10 cellular contexts compared by ENCODE assay signal in genomic region chr6:44704240-44705150, GRCh38.
DNase-seq lines count a peak whose midpoint lies in the region; ATAC-seq and TF ChIP-seq lines count a peak whose summit lies in the region.
"Had no signal": no experiment of that assay in that cellular context is flagged by ENCODE, and none has a peak within 500 bp of the region (broad histone marks: within the 10 kb centered on the region; RNA-seq: fewer than 3 reads in every experiment).

No MANE protein-coding gene starts in this region.

- peak overlapping the region; percentile 1 for H3K4me3 Mint-ChIP-seq in activated CD4-positive, alpha-beta T cell treated with anti-CD3 and anti-CD28 coated beads, Interleukin-2, amount 10 ng/mL, durations not matched to agents 24 days and 14 days

- no peaks in the 10 kb centered on the region for H3K27me3 ChIP-seq in SJCRH30
- H3K27me3 ChIP-seq in right cardiac atrium (ENCODE audit: control insufficient read depth, insufficient read depth) = no peaks in the 10 kb centered on the region
- H3K27me3 ChIP-seq: brain microvascular endothelial cell had no signal

- H3K36me3 Mint-ChIP-seq in activated CD4-positive, alpha-beta T cell treated with anti-CD3 and anti-CD28 coated beads, Interleukin-2, amount 10 ng/mL, durations not matched to agents 24 days and 14 days (ENCODE audit: low read depth) = peaks cover 7% of the 10 kb centered on the region

- no peak overlapping the region for H3K27ac ChIP-seq in SJCRH30
- no peak overlapping the region for H3K27ac ChIP-seq in right cardiac atrium (ENCODE audit: low read length)
- H3K27ac ChIP-seq: brain microvascular endothelial cell had no signal

- H3K27me3 Mint-ChIP-seq in activated CD4-positive, alpha-beta T cell treated with anti-CD3 and anti-CD28 coated beads, Interleukin-2, amount 10 ng/mL, durations not matched to agents 24 days and 14 days = no peaks in the 10 kb centered on the region

- no peaks in the 10 kb centered on the region for H3K36me3 ChIP-seq in SJCRH30
- H3K36me3 ChIP-seq: brain microvascular endothelial cell had no signal

- intact Hi-C loops in activated CD4-positive, alpha-beta T cell treated with anti-CD3 and anti-CD28 coated beads, Interleukin-2, amount 10 ng/mL, durations not matched to agents 24 days and 14 days (cut with micrococcal nuclease) = loop anchor here (2.0 kb wide), 1 partner anchor 716 kb away; no protein-coding TSS in a partner anchor
- intact Hi-C loops in right cardiac atrium (cut with DNase I) = no loop called here

- H3K9me3 ChIP-seq in SJCRH30 (replicated peaks) (0 out of 2 replicates have a peak, but pooled peaks cover 1% of the 10 kb centered on the region), right cardiac atrium (ENCODE audit: control insufficient read depth, low read length) (no peaks in the 10 kb centered on the region)

- H3K9me3 Mint-ChIP-seq in activated CD4-positive, alpha-beta T cell treated with anti-CD3 and anti-CD28 coated beads, Interleukin-2, amount 10 ng/mL, durations not matched to agents 24 days and 14 days = peaks cover 13% of the 10 kb centered on the region

- no peak for TF ChIP-seq CTCF in foreskin fibroblast (IDR thresholded peaks at IDR 0.05; ENCODE audit: low read depth, low read length)

- DNase-seq in activated CD4-positive, alpha-beta T cell treated with anti-CD3 and anti-CD28 coated beads, Interleukin-2, amount 10 ng/mL, durations not matched to agents 24 days and 14 days = peak; percentile 77
- peak; percentile 26 for DNase-seq in stimulated activated CD4-positive, alpha-beta T cell treated with anti-CD3 and anti-CD28 coated beads, Interleukin-1b, Interleukin-23, amount 100 ng/mL, for 48 hours
- DNase-seq in SJCRH30 (no peak), foreskin fibroblast (no peak), right cardiac atrium (no peak), NCI-H345 (lab: John Stamatoyannopoulos, UW) (no peak)
- DNase-seq: brain microvascular endothelial cell, NCI-H2171 treated with DMSO at 0.1 percent for 48 hours had no signal

- peaks cover 26% of the 10 kb centered on the region for H3K4me1 Mint-ChIP-seq in activated CD4-positive, alpha-beta T cell treated with anti-CD3 and anti-CD28 coated beads, Interleukin-2, amount 10 ng/mL, durations not matched to agents 24 days and 14 days

- H3K4me1 ChIP-seq in SJCRH30 (peaks cover 23% of the 10 kb centered on the region), right cardiac atrium (ENCODE audit: control insufficient read depth, insufficient read depth, low read length) (no peaks in the 10 kb centered on the region)

- H3K4me3 ChIP-seq in SJCRH30 (no peak overlapping the region), foreskin fibroblast (ENCODE audit: low read depth in 1 of 2, low read length in 2 of 2) (no peak overlapping the region), right cardiac atrium (ENCODE audit: low read length) (no peak overlapping the region)

- 90% methylated on average over 15 of the region's 15 CpGs for WGBS in right cardiac atrium

- H3K27ac Mint-ChIP-seq in activated CD4-positive, alpha-beta T cell treated with anti-CD3 and anti-CD28 coated beads, Interleukin-2, amount 10 ng/mL, durations not matched to agents 24 days and 14 days = peak overlapping the region; percentile 85

- ATAC-seq in GM18868 (IDR thresholded peaks at IDR 0.05; ENCODE audit: unreplicated experiment) = peak; percentile 68
- ATAC-seq in HG02642 (IDR thresholded peaks at IDR 0.05; ENCODE audit: poor library complexity, unreplicated experiment) = peak; percentile 64
- no peak for ATAC-seq in right cardiac atrium

Comparison
In these comparisons a context has a peak if more than half of its experiments do, and no peak if none do; other contexts are left out.
1. ATAC-seq: peak in GM18868 (single experiment) and HG02642 (single experiment); none in right cardiac atrium (0 of 2).
2. DNase-seq: peak in activated CD4-positive, alpha-beta T cell treated with anti-CD3 and anti-CD28 coated beads, Interleukin-2, amount 10 ng/mL, durations not matched to agents 24 days and 14 days (single experiment) and stimulated activated CD4-positive, alpha-beta T cell treated with anti-CD3 and anti-CD28 coated beads, Interleukin-1b, Interleukin-23, amount 100 ng/mL, for 48 hours (single experiment); none in SJCRH30 (0 of 2), foreskin fibroblast (0 of 2), right cardiac atrium (0 of 3) and NCI-H345 (single experiment).